1 cellular context compared by ENCODE assay signal in genomic region chr14:92794547-92794941, GRCh38.
TF ChIP-seq lines count a peak whose summit lies in the region.

No MANE protein-coding gene starts in this region.

TF ChIP-seq in GM12878, 131 proteins besides CTCF, POLR2A, EP300 and RAD21 (continued from another document):
- TF ChIP-seq REST (IDR thresholded peaks at IDR 0.05; ENCODE audit: low read depth, low read length) (no peak), BCL11A (IDR thresholded peaks at IDR 0.05; ENCODE audit: low read depth, low read length) (no peak), SMAD1 (IDR thresholded peaks at IDR 0.05; ENCODE audit: low read depth, partially characterized antibody) (no peak), RELA (IDR thresholded peaks at IDR 0.05; ENCODE audit: borderline replicate concordance, partially characterized antibody) (no peak), ZBTB11 (CRISPR knock-in tag; IDR thresholded peaks at IDR 0.05) (no peak), TAF1 (IDR thresholded peaks at IDR 0.05; ENCODE audit: borderline replicate concordance, low read depth, low read length) (no peak), IKZF2 (IDR thresholded peaks at IDR 0.05) (no peak), BHLHE40 (IDR thresholded peaks at IDR 0.05; ENCODE audit: borderline replicate concordance in 1 of 2, low read depth in 2 of 2, low read length in 1 of 2) (0 out of 4 replicates have a peak, but pooled peaks of 1 of the 2 experiments have one; percentile 4), NFYA (IDR thresholded peaks at IDR 0.05; ENCODE audit: borderline replicate concordance, low read depth, low read length) (no peak), RAD51 (IDR thresholded peaks at IDR 0.05) (no peak), PML (IDR thresholded peaks at IDR 0.05; ENCODE audit: low read length) (0 out of 2 replicates have a peak, but pooled peaks have one; percentile 22), STAT3 (IDR thresholded peaks at IDR 0.05; ENCODE audit: low read depth, low read length) (no peak), ZSCAN29 (IDR thresholded peaks at IDR 0.05) (no peak), POLR2AphosphoS2 (IDR thresholded peaks at IDR 0.05; ENCODE audit: low read depth, low read length) (no peak), DPF2 (IDR thresholded peaks at IDR 0.05) (0 out of 2 replicates have a peak, but pooled peaks have one; percentile 0), RB1 (IDR thresholded peaks at IDR 0.05; ENCODE audit: borderline replicate concordance) (no peak), STAT1 (conservative IDR thresholded peaks at IDR 0.05) (no peak), KDM1A (IDR thresholded peaks at IDR 0.05; ENCODE audit: borderline replicate concordance) (no peak), SP1 (IDR thresholded peaks at IDR 0.05; ENCODE audit: low read depth, low read length) (no peak), E2F4 (IDR thresholded peaks at IDR 0.05; ENCODE audit: low read depth, low read length) (no peak), HDAC6 (IDR thresholded peaks at IDR 0.05; ENCODE audit: unreplicated experiment) (no peak), TCF3 (IDR thresholded peaks at IDR 0.05; ENCODE audit: borderline replicate concordance, insufficient read depth, low read depth, low read length) (no peak)
- TF ChIP-seq, protein P1, sequence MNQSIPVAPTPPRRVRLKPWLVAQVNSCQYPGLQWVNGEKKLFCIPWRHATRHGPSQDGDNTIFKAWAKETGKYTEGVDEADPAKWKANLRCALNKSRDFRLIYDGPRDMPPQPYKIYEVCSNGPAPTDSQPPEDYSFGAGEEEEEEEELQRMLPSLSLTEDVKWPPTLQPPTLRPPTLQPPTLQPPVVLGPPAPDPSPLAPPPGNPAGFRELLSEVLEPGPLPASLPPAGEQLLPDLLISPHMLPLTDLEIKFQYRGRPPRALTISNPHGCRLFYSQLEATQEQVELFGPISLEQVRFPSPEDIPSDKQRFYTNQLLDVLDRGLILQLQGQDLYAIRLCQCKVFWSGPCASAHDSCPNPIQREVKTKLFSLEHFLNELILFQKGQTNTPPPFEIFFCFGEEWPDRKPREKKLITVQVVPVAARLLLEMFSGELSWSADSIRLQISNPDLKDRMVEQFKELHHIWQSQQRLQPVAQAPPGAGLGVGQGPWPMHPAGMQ (IDR thresholded peaks at IDR 0.05; ENCODE audit: borderline replicate concordance): no peak
